8 cellular contexts compared by ENCODE assay signal in the genomic region with DNA sequence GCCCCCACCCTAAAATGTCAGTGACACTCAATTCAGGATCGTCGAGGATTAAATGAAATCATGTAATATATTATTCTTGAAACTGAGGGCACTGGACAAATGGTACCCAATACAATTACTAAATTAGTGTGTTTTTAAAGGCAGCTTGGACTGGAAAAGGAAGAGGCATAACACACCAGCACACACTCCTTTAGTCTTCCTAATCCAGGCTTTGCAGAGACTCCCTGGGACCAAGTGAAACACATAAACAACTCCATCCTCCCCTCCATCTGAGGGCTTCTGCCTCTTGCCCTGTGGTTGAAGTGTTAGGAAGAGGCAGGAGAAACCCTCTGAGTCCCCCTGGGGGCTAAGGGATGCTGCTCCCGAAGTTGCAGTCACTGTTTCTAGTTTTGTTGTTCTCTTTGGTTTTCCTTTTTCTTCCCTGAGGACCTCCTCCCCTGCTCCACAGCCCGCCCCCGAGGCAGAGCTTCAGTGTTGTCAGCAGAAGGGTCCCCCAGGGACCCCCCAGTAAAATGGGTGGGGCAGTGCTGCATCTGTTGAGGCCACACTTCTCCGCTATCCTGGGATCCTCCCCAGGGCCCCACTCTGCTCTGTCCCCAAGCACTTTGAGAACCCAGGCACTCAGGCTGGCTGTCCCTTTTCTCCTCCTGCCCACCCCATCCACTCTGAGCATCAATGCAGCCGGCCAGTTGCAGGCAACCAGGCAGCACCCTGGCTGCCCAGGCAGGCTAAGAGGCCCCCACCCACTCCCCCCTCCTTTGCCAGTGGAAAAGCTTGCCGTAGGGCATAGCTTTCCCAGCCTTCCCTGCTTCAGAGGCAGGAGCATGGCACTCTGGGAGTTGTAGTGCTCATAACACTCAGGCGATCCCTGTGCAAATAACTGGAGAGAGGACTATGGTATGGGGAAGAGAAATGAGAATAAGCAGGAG. TPM values are rescaled to one million over a fixed set of nuclear protein-coding genes. Genes with fewer than 3 reads are reported as not detected.
DNase-seq lines count a peak whose midpoint lies in the region; ATAC-seq and TF ChIP-seq lines count a peak whose summit lies in the region.

No MANE protein-coding gene starts in this region.

- H3K4me3 ChIP-seq in BLaER1 (peak overlapping the region; percentile 47), adipocyte (ENCODE audit: low read length) (peak overlapping the region; percentile 46), retinal pigment epithelial cell (ENCODE audit: low read length) (peak overlapping the region; percentile 6)

- H3K9ac ChIP-seq in BLaER1 = peak overlapping the region; percentile 60; the same call in 1 of the 2 replicates
- peak overlapping the region; percentile 62 for H3K9ac ChIP-seq in adipocyte (ENCODE audit: low read length)

- H3K4me1 ChIP-seq in BLaER1 (peaks cover 73% of the 10 kb centered on the region), adipocyte (ENCODE audit: control insufficient read depth, insufficient read depth, low read length) (peaks cover 17% of the 10 kb centered on the region)

- DNase-seq in LHCN-M2 (ENCODE audit: low read depth) = peak; percentile 36
- peak; percentile 85 for DNase-seq in adipocyte (ENCODE audit: low read depth)
- DNase-seq in left cardiac atrium = peak; percentile 48
- no peak for DNase-seq in retinal pigment epithelial cell (ENCODE audit: low read depth)
- no peak for DNase-seq in activated CD4-positive, alpha-beta memory T cell treated with anti-CD3 and anti-CD28 coated beads, Interleukin-2, amount 10 ng/mL, durations not matched to agents 7 days and 5 days
- no peak for DNase-seq in CD14-positive monocyte (ENCODE audit: low spot score)
- no peak for DNase-seq in T-helper 17 cell

- peak; percentile 90 to 92 for ATAC-seq in left cardiac atrium
- no peak for ATAC-seq in T-helper 17 cell

- H3K27me3 Mint-ChIP-seq in activated CD4-positive, alpha-beta memory T cell treated with anti-CD3 and anti-CD28 coated beads, Interleukin-2, amount 10 ng/mL, durations not matched to agents 7 days and 5 days = no peaks in the 10 kb centered on the region
- peaks cover 3 to 5% (median 4%) of the 10 kb centered on the region in 3 donors for H3K27me3 Mint-ChIP-seq in CD14-positive monocyte (ENCODE audit: low read depth in 3 of 3)
- H3K27me3 Mint-ChIP-seq in T-helper 17 cell = no peaks in the 10 kb centered on the region

- H3K27ac ChIP-seq in BLaER1 = peak overlapping the region; percentile 47; the same call in 1 of the 2 replicates

- peaks cover 5% of the 10 kb centered on the region for H3K4me1 Mint-ChIP-seq in activated CD4-positive, alpha-beta memory T cell treated with anti-CD3 and anti-CD28 coated beads, Interleukin-2, amount 10 ng/mL, durations not matched to agents 7 days and 5 days
- H3K4me1 Mint-ChIP-seq in CD14-positive monocyte (peaks cover 15% of the 10 kb centered on the region), T-helper 17 cell (peaks cover 22% of the 10 kb centered on the region)

- H3K9me3 ChIP-seq in BLaER1 (no peaks in the 10 kb centered on the region), adipocyte (ENCODE audit: control insufficient read depth, low read length) (no peaks in the 10 kb centered on the region), T-helper 17 cell (ENCODE audit: control insufficient read depth, low read length, poor library complexity, severe bottlenecking) (no peaks in the 10 kb centered on the region)

- TF ChIP-seq CTCF in retinal pigment epithelial cell (conservative IDR thresholded peaks at IDR 0.05; ENCODE audit: low read depth, low read length) = no peak
- TF ChIP-seq CTCF in CD14-positive monocyte (IDR thresholded peaks at IDR 0.05) = no peak

- H4K20me1 ChIP-seq in BLaER1 = peaks cover 44% of the 10 kb centered on the region

- H3K27me3 ChIP-seq in BLaER1 (no peaks in the 10 kb centered on the region), adipocyte (replicated peaks; ENCODE audit: control insufficient read depth, insufficient read depth, low read length) (no peaks in the 10 kb centered on the region)

- POLR2A ChIA-PET in activated CD4-positive, alpha-beta memory T cell treated with anti-CD3 and anti-CD28 coated beads, Interleukin-2, amount 10 ng/mL, durations not matched to agents 7 days and 5 days (lab: Charles Lee) = interaction anchor here (1.6 kb wide), 1 partner anchor 180 kb away, joined by 3 read pairs; the partner anchor contains the start of gene AARS2

- intact Hi-C loops in left cardiac atrium (cut with DNase I) (no loop called here), CD14-positive monocyte (cut with micrococcal nuclease) (no loop called here)

- CTCF ChIA-PET in activated CD4-positive, alpha-beta memory T cell treated with anti-CD3 and anti-CD28 coated beads, Interleukin-2, amount 10 ng/mL, durations not matched to agents 7 days and 5 days (lab: Charles Lee) = no interaction called here

- no peak overlapping the region for H3K27ac Mint-ChIP-seq in activated CD4-positive, alpha-beta memory T cell treated with anti-CD3 and anti-CD28 coated beads, Interleukin-2, amount 10 ng/mL, durations not matched to agents 7 days and 5 days
- peak overlapping the region in 1 of 7 donors; percentile 54 for H3K27ac Mint-ChIP-seq in CD14-positive monocyte
- H3K27ac Mint-ChIP-seq in T-helper 17 cell = no peak overlapping the region

- no peak overlapping the region for H3K4me3 Mint-ChIP-seq in activated CD4-positive, alpha-beta memory T cell treated with anti-CD3 and anti-CD28 coated beads, Interleukin-2, amount 10 ng/mL, durations not matched to agents 7 days and 5 days
- peak overlapping the region in 1 of 2 donors; percentile 52 for H3K4me3 Mint-ChIP-seq in CD14-positive monocyte
- H3K4me3 Mint-ChIP-seq in T-helper 17 cell = no peak overlapping the region

- H3K36me3 ChIP-seq in BLaER1 = peaks cover 31% of the 10 kb centered on the region
- peaks cover 27% of the 10 kb centered on the region for H3K36me3 ChIP-seq in adipocyte (ENCODE audit: control insufficient read depth, insufficient read depth, low read length, severe bottlenecking)

- H3K36me3 Mint-ChIP-seq in activated CD4-positive, alpha-beta memory T cell treated with anti-CD3 and anti-CD28 coated beads, Interleukin-2, amount 10 ng/mL, durations not matched to agents 7 days and 5 days (ENCODE audit: low read depth) = no peaks in the 10 kb centered on the region
- H3K36me3 Mint-ChIP-seq in CD14-positive monocyte (peaks cover 41 to 49% of the 10 kb centered on the region in 2 donors), T-helper 17 cell (ENCODE audit: low read depth) (peaks cover 2% of the 10 kb centered on the region)

- H3K9me3 Mint-ChIP-seq in activated CD4-positive, alpha-beta memory T cell treated with anti-CD3 and anti-CD28 coated beads, Interleukin-2, amount 10 ng/mL, durations not matched to agents 7 days and 5 days = no peaks in the 10 kb centered on the region
- no peaks in the 10 kb centered on the region for H3K9me3 Mint-ChIP-seq in CD14-positive monocyte

- peak overlapping the region; percentile 80 for H3K4me2 ChIP-seq in BLaER1

RNA-seq across cellular contexts. Expression of gene TMEM63B, which starts 5.9 kb away (rescaled TPM):
- total RNA-seq in LHCN-M2 (2014; rRNA removed) = 38.2 and 39.0 TPM in 2 replicates
- polyA plus RNA-seq in LHCN-M2 (2012) = 29.7 TPM
- 10 to 100 TPM; 40.4 to 48.1 TPM for total RNA-seq in left cardiac atrium
- total RNA-seq in activated CD4-positive, alpha-beta memory T cell treated with anti-CD3 and anti-CD28 coated beads, Interleukin-2, amount 10 ng/mL, durations not matched to agents 7 days and 5 days = 10 to 100 TPM; 14.7 to 15.5 TPM
- 1 to 10 TPM; 1.3 to 1.9 TPM for polyA plus RNA-seq in CD14-positive monocyte
- total RNA-seq in T-helper 17 cell = 10 to 100 TPM; 25.6 to 27.1 TPM

RNA-seq across cellular contexts. Expression of gene MRPL14, which starts 6.0 kb away (rescaled TPM):
- 72.9 and 73.9 TPM in 2 replicates for total RNA-seq in LHCN-M2 (2014; rRNA removed)
- polyA plus RNA-seq in LHCN-M2 (2012) = 110 TPM
- total RNA-seq in left cardiac atrium = 10 to 100 TPM; 32.4 to 41.2 TPM
- total RNA-seq in activated CD4-positive, alpha-beta memory T cell treated with anti-CD3 and anti-CD28 coated beads, Interleukin-2, amount 10 ng/mL, durations not matched to agents 7 days and 5 days = 10 to 100 TPM; 36.0 to 39.0 TPM
- 10 to 100 TPM; 78.2 to 91.5 TPM for polyA plus RNA-seq in CD14-positive monocyte
- total RNA-seq in T-helper 17 cell = 10 to 100 TPM; 13.2 to 13.7 TPM

RNA-seq across cellular contexts. Expression of gene CAPN11, which starts 25.4 kb away (rescaled TPM):
- total RNA-seq in LHCN-M2 (2014; rRNA removed) = 0.06 TPM in 1 of 2 replicates, not detected in the other
- not detected for polyA plus RNA-seq in LHCN-M2 (2012)
- under 1 TPM; 0.39 to 0.97 TPM for total RNA-seq in left cardiac atrium
- under 1 TPM in 1 of 2 experiments, not detected in 1; 0.13 TPM for total RNA-seq in activated CD4-positive, alpha-beta memory T cell treated with anti-CD3 and anti-CD28 coated beads, Interleukin-2, amount 10 ng/mL, durations not matched to agents 7 days and 5 days
- not detected for polyA plus RNA-seq in CD14-positive monocyte
- total RNA-seq in T-helper 17 cell = 1 to 10 TPM in 1 of 2 donors, under 1 TPM in 1; 0.26 to 1.0 TPM

Comparison
In these comparisons a context has a peak if more than half of its experiments do, and no peak if none do; other contexts are left out.
1. DNase-seq: peak in LHCN-M2 (single experiment), adipocyte (single experiment) and left cardiac atrium (single experiment); none in retinal pigment epithelial cell (single experiment), activated CD4-positive, alpha-beta memory T cell treated with anti-CD3 and anti-CD28 coated beads, Interleukin-2, amount 10 ng/mL, durations not matched to agents 7 days and 5 days (single experiment), CD14-positive monocyte (single experiment) and T-helper 17 cell (0 of 3).
2. Peak in every context shown above with its lines, with median percentiles within 50 percentile points of each other: H3K4me3 ChIP-seq.